In the genomic region with DNA sequence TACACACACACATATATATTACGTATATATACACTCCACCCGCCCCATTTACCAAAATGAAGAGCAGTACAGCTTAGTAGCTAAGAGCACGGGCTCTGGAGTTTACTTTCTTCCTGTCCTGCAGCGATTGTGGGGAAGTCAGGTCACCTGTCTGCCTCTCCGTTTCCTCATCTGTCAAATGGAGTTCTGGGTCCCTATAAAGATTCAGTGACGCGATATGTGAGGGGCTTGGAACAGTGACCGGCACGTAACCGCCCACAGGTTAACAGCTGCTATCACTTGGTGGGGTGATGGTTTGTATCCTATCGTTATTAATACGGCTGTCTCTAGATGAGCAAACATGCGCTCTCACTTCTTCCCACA, we compare ENCODE assay signal across 8 cellular contexts. TPM values are rescaled to one million over a fixed set of nuclear protein-coding genes. Genes with fewer than 3 reads are reported as not detected.
DNase-seq lines count a peak whose midpoint lies in the region; ATAC-seq and TF ChIP-seq lines count a peak whose summit lies in the region.

No MANE protein-coding gene starts in this region.

- H3K27me3 ChIP-seq in CD4-positive, alpha-beta T cell (ENCODE audit: control insufficient read depth, insufficient read depth, low read length), result no peaks in the 10 kb centered on the region
- H3K27me3 ChIP-seq in lung (ENCODE audit: control insufficient read depth, insufficient read depth), result no peaks in the 10 kb centered on the region

- peaks cover 68% of the 10 kb centered on the region for H3K4me1 Mint-ChIP-seq in CD4-positive, alpha-beta T cell (ENCODE audit: low read depth)

- peak overlapping the region; percentile 99 for H3K4me3 Mint-ChIP-seq in CD4-positive, alpha-beta T cell

- no peaks in the 10 kb centered on the region for H3K9me3 Mint-ChIP-seq in CD4-positive, alpha-beta T cell

- peaks cover 2 to 22% of the 10 kb centered on the region in 2 donors for H3K4me1 ChIP-seq in lung (ENCODE audit: control insufficient read depth in 2 of 2, insufficient read depth in 2 of 2, low read length in 2 of 2)

- ATAC-seq in CD4-positive, alpha-beta T cell (ENCODE audit: poor library complexity), result peak; percentile 39
- ATAC-seq in GM19035 (IDR thresholded peaks at IDR 0.05; ENCODE audit: unreplicated experiment) (peak; percentile 54), HG03159 (IDR thresholded peaks at IDR 0.05; ENCODE audit: unreplicated experiment) (peak; percentile 62), lung (ENCODE audit: insufficient read depth, low FRiP score) (peak; percentile 29)

- H3K27ac Mint-ChIP-seq in CD4-positive, alpha-beta T cell, result peak overlapping the region; percentile 98

- no peak for TF ChIP-seq CTCF in CD4-positive, alpha-beta T cell (IDR thresholded peaks at IDR 0.05)
- TF ChIP-seq CTCF in choroid plexus epithelial cell (conservative IDR thresholded peaks at IDR 0.05; ENCODE audit: low read depth, low read length), result no peak
- no peak for TF ChIP-seq CTCF in lung (IDR thresholded peaks at IDR 0.05; ENCODE audit: control extremely low read depth, extremely low read depth)

- intact Hi-C loops in CD4-positive, alpha-beta T cell (cut with DNase I, micrococcal nuclease), result loop anchor here in 1 of 2 experiments (2.0 to 5.0 kb wide), 3 partner anchors 149 to 824 kb away; a partner anchor contains a TSS

- H3K36me3 Mint-ChIP-seq in CD4-positive, alpha-beta T cell (ENCODE audit: low read depth), result peaks cover 38% of the 10 kb centered on the region

- no peaks in the 10 kb centered on the region for H3K27me3 Mint-ChIP-seq in CD4-positive, alpha-beta T cell

- H3K9me3 ChIP-seq in CD4-positive, alpha-beta T cell (ENCODE audit: control insufficient read depth, low read length), result no peaks in the 10 kb centered on the region
- no peaks in the 10 kb centered on the region for H3K9me3 ChIP-seq in lung (ENCODE audit: control insufficient read depth in 2 of 2, insufficient read depth in 1 of 2, low read length in 1 of 2)

- POLR2A ChIA-PET in CD4-positive, alpha-beta T cell (lab: Charles Lee), result interaction anchor here (0.8 to 2.2 kb wide), 14 partner anchors 10 to 900 kb away, joined by 3 to 51 read pairs (median 5); a partner anchor contains a TSS

- peak overlapping the region; percentile 69 for H3K27ac ChIP-seq in CD4-positive, alpha-beta T cell (ENCODE audit: low read depth, low read length)
- peak overlapping the region; percentile 87 to 91 for H3K27ac ChIP-seq in lung (ENCODE audit: low read depth in 1 of 2, low read length in 1 of 2)

- peak in 7 of 10 experiments; percentile 4 to 35 (median 11) for DNase-seq in CD4-positive, alpha-beta T cell
- DNase-seq in SHP77 treated with DMSO at 0.1 percent for 48 hours (lab: John Stamatoyannopoulos, UW) (peak; percentile 37), choroid plexus epithelial cell (ENCODE audit: low read depth) (peak; percentile 27), lung (ENCODE audit: low spot score) (no peak), foreskin melanocyte (no peak)
- DNase-seq in stimulated activated naive CD4-positive, alpha-beta T cell (lab: John Stamatoyannopoulos, UW), result peak; percentile 5 to 72 (median 42)

- CTCF ChIA-PET in CD4-positive, alpha-beta T cell (lab: Charles Lee), result interaction anchor here (1.0 kb wide), 2 partner anchors 10 to 367 kb away, joined by 3 read pairs; no protein-coding TSS in a partner anchor

- WGBS in lung, 2 donors, result 0 to 1% methylated on average over 13 of the region's 13 CpGs

- H3K4me3 ChIP-seq in choroid plexus epithelial cell (ENCODE audit: low read depth, low read length) (peak overlapping the region; percentile 80), lung (peak overlapping the region; percentile 76)

- no peaks in the 10 kb centered on the region for H3K36me3 ChIP-seq in lung (ENCODE audit: control insufficient read depth in 2 of 2, insufficient read depth in 2 of 2, low read length in 2 of 2)

RNA-seq across cellular contexts. Expression of a gene that starts 0.5 kb away (rescaled TPM):
- total RNA-seq in CD4-positive, alpha-beta T cell, result 10 to 100 TPM; 21.9 to 23.3 TPM
- 10 to 100 TPM; 35.0 to 49.7 TPM for total RNA-seq in lung
- polyA plus RNA-seq in lung, result 10 to 100 TPM in 1 of 2 donors, 1 to 10 TPM in 1; 7.3 to 18.3 TPM

RNA-seq across cellular contexts. Expression of a gene that starts 0.5 kb away (rescaled TPM):
- 10 to 100 TPM; 14.9 to 17.7 TPM for total RNA-seq in CD4-positive, alpha-beta T cell
- 10 to 100 TPM; 31.5 to 60.7 TPM for total RNA-seq in lung
- 10 to 100 TPM in 1 of 2 donors, 1 to 10 TPM in 1; 1.6 to 28.7 TPM for polyA plus RNA-seq in lung

Comparison
In these comparisons a context has a peak if more than half of its experiments do, and no peak if none do; other contexts are left out.
1. DNase-seq: peak in CD4-positive, alpha-beta T cell (7 of 10), SHP77 treated with DMSO at 0.1 percent for 48 hours (single experiment), choroid plexus epithelial cell (single experiment) and stimulated activated naive CD4-positive, alpha-beta T cell (6 of 6); none in lung (single experiment) and foreskin melanocyte (single experiment).
2. Peak in every context shown above with its lines, with median percentiles within 50 percentile points of each other: ATAC-seq.